17 cellular contexts compared by ENCODE assay signal in the genomic region with DNA sequence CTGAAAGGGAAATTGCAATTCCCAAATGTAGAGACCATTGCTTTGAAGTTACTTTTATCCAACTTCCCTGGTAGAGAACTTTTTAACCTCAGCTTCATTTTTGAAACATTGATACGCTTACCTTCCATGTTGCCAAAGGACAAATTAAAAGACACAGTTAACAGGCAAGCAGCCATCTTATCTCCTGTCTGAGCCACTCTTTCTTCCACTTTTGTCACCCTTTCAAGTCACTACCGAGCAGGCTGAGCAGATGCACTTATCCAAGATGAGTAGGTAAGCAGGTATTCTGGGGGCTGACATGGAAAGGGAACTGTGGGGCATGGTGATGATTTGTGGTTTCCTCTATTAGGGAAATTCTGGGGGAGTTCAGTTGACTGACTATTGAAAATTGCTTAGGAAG.
DNase-seq lines count a peak whose midpoint lies in the region; ATAC-seq, FAIRE-seq and TF ChIP-seq lines count a peak whose summit lies in the region.
"Had no signal": no experiment of that assay in that cellular context is flagged by ENCODE, and none has a peak within 500 bp of the region (broad histone marks: within the 10 kb centered on the region; RNA-seq: fewer than 3 reads in every experiment).

No MANE protein-coding gene starts in this region.

- POLR2A ChIA-PET in endothelial cell of umbilical vein (lab: Charles Lee): no interaction called here
- POLR2A ChIA-PET in WTC11 (lab: Charles Lee): no interaction called here
- POLR2A ChIA-PET in PC-3 (lab: Charles Lee; ENCODE audit: unreplicated experiment): no interaction called here

- H3K27ac ChIP-seq in ACC112 (ENCODE audit: low read depth, low read length): peak overlapping the region; percentile 28
- H3K27ac ChIP-seq in endothelial cell of umbilical vein (ENCODE audit: insufficient read depth, low read depth, low read length): no peak overlapping the region
- no peak overlapping the region for H3K27ac ChIP-seq in PC-3 (ENCODE audit: low read length)
- H3K27ac ChIP-seq: RWPE1, VCaP had no signal

- DNase-seq in CD1c-positive myeloid dendritic cell (ENCODE audit: extremely low spot score) (peak; percentile 26), OCI-M1 (lab: John Stamatoyannopoulos, UW) (peak; percentile 4), endothelial cell of umbilical vein (ENCODE audit: low read depth, low spot score) (no peak), WTC11 (ENCODE audit: low spot score) (no peak), PC-3 (no peak)
- DNase-seq: activated naive CD8-positive, alpha-beta T cell treated with anti-CD3 and anti-CD28 coated beads, Interleukin-2, amount 10 ng/mL, durations not matched to agents 7 days and 5 days; DMS 273 treated with DMSO at 0.1 percent for 48 hours; NCI-H2171; NCI-H82; posterior cingulate gyrus; stimulated activated CD4-positive, alpha-beta T cell treated with anti-CD3 and anti-CD28 coated beads, Interleukin-4, amount 100 ng/mL, for 1 hour had no signal

- no peaks in the 10 kb centered on the region for H3F3A ChIP-seq in PC-3 (ENCODE audit: low read length, unreplicated experiment)

- BruUV-seq in endothelial cell of umbilical vein (replicated peaks; lab: Mats Ljungman, UMichigan): no TSS peak
- no TSS peak for BruUV-seq in PC-3 (replicated peaks; lab: Mats Ljungman, UMichigan)

- CTCF ChIA-PET in endothelial cell of umbilical vein (lab: Charles Lee) (interaction anchor here (2.9 to 4.9 kb wide), 2 partner anchors 276 to 367 kb away, joined by 80 to 180 read pairs; a partner anchor contains a TSS), WTC11 (lab: Charles Lee) (interaction anchor here (3.3 kb wide), 1 partner anchor 367 kb away, joined by 14 read pairs; no protein-coding TSS in a partner anchor), PC-3 (lab: Charles Lee) (no interaction called here)

- H3K9me3 ChIP-seq in endothelial cell of umbilical vein (replicated peaks; ENCODE audit: control insufficient read depth, insufficient read depth, low read length) (no peaks in the 10 kb centered on the region), PC-3 (ENCODE audit: low read length) (no peaks in the 10 kb centered on the region)

- no peak overlapping the region for H3K27ac Mint-ChIP-seq in WTC11
- H3K27ac Mint-ChIP-seq: activated naive CD8-positive, alpha-beta T cell treated with anti-CD3 and anti-CD28 coated beads, Interleukin-2, amount 10 ng/mL, durations not matched to agents 7 days and 5 days had no signal

- dilution Hi-C loops in endothelial cell of umbilical vein (cut with MboI; ENCODE audit: extremely low pct_ligation_motif_present, low sequenced_read_pairs): no loop called here

- TF ChIP-seq CTCF in endothelial cell of umbilical vein (IDR thresholded peaks at IDR 0.05; ENCODE audit: extremely low read depth in 1 of 2, insufficient read depth in 1 of 2, low read depth in 1 of 2, low read length in 2 of 2) (no peak), WTC11 (IDR thresholded peaks at IDR 0.05) (no peak), PC-3 (conservative IDR thresholded peaks at IDR 0.05; ENCODE audit: low read depth, low read length) (no peak)

- H3K4me3 ChIP-seq in ACC112 (ENCODE audit: low read depth, low read length) (no peak overlapping the region), endothelial cell of umbilical vein (replicated peaks in 1 of 3; ENCODE audit: insufficient read depth in 1 of 3, low read depth in 1 of 3, low read length in 3 of 3) (no peak overlapping the region), PC-3 (ENCODE audit: low read length) (no peak overlapping the region)

- intact Hi-C loops in endothelial cell of umbilical vein (cut with micrococcal nuclease): loop anchor here (10.0 kb wide), 1 partner anchor 721 kb away; no protein-coding TSS in a partner anchor
- intact Hi-C loops in PC-3 (cut with micrococcal nuclease): loop anchor here (1.0 to 5.0 kb wide), 5 partner anchors 83 to 757 kb away; no protein-coding TSS in a partner anchor

- H3K9me3 Mint-ChIP-seq in WTC11: no peaks in the 10 kb centered on the region
- H3K9me3 Mint-ChIP-seq: activated naive CD8-positive, alpha-beta T cell treated with anti-CD3 and anti-CD28 coated beads, Interleukin-2, amount 10 ng/mL, durations not matched to agents 7 days and 5 days; dendritic cell treated with granulocyte-macrophage colony-stimulating factor and Interleukin-4, amounts not matched to agents 40 ng/mL and 50 ng/mL, for 4 days had no signal

- H3K36me3 ChIP-seq in ACC112 (ENCODE audit: insufficient read depth, low read length) (no peaks in the 10 kb centered on the region), endothelial cell of umbilical vein (ENCODE audit: control insufficient read depth in 2 of 2, extremely low read depth in 1 of 2, insufficient read depth in 2 of 2, low read length in 2 of 2) (no peaks in the 10 kb centered on the region), PC-3 (ENCODE audit: low read depth, low read length) (no peaks in the 10 kb centered on the region)

- H3K4me2 ChIP-seq in endothelial cell of umbilical vein (ENCODE audit: insufficient read depth, low read length) (no peak overlapping the region), PC-3 (ENCODE audit: low read length) (no peak overlapping the region)

- no peaks in the 10 kb centered on the region for H3K9me2 ChIP-seq in PC-3 (replicated peaks; ENCODE audit: low read length)

- TF ChIP-seq POLR2A in endothelial cell of umbilical vein (IDR thresholded peaks at IDR 0.05; ENCODE audit: low read depth, low read length): no peak

- peak; percentile 37 for FAIRE-seq in endothelial cell of umbilical vein (lab: Jason Lieb, UNC)

- H3K27me3 ChIP-seq in ACC112 (ENCODE audit: insufficient read depth, low read length) (no peaks in the 10 kb centered on the region), endothelial cell of umbilical vein (ENCODE audit: control insufficient read depth in 2 of 2, insufficient read depth in 2 of 2, low read length in 2 of 2) (no peaks in the 10 kb centered on the region), PC-3 (ENCODE audit: low read length) (no peaks in the 10 kb centered on the region)

- no peak for ATAC-seq in WTC11
- no peak for ATAC-seq in PC-3
- ATAC-seq in HG03571 (IDR thresholded peaks at IDR 0.05; ENCODE audit: unreplicated experiment): no peak
- ATAC-seq: HCT116 had no signal

- H3K9ac ChIP-seq in endothelial cell of umbilical vein (replicated peaks; ENCODE audit: extremely low read depth, insufficient read depth, low read length) (no peak overlapping the region), PC-3 (ENCODE audit: low read length) (no peak overlapping the region)

- no peak overlapping the region for H3K4me3 Mint-ChIP-seq in WTC11
- H3K4me3 Mint-ChIP-seq: activated naive CD8-positive, alpha-beta T cell treated with anti-CD3 and anti-CD28 coated beads, Interleukin-2, amount 10 ng/mL, durations not matched to agents 7 days and 5 days; dendritic cell treated with granulocyte-macrophage colony-stimulating factor and Interleukin-4, amounts not matched to agents 40 ng/mL and 50 ng/mL, for 4 days had no signal

- no peaks in the 10 kb centered on the region for H3K9me1 ChIP-seq in endothelial cell of umbilical vein (replicated peaks; ENCODE audit: control insufficient read depth, extremely low read depth, insufficient read depth, low read length)

- H4K20me1 ChIP-seq in endothelial cell of umbilical vein (replicated peaks; ENCODE audit: control insufficient read depth, extremely low read depth, insufficient read depth, low read length) (no peaks in the 10 kb centered on the region), PC-3 (ENCODE audit: low read length) (no peaks in the 10 kb centered on the region)

- H3K4me1 ChIP-seq in ACC112 (ENCODE audit: control insufficient read depth, insufficient read depth, low read length, unreplicated experiment) (peaks cover 51% of the 10 kb centered on the region), endothelial cell of umbilical vein (ENCODE audit: control insufficient read depth, extremely low read depth, insufficient read depth, low read length) (peaks cover 25% of the 10 kb centered on the region), PC-3 (ENCODE audit: insufficient read depth, low read length) (peaks cover 19% of the 10 kb centered on the region)

- H3K27me3 Mint-ChIP-seq in WTC11 (ENCODE audit: low read depth): no peaks in the 10 kb centered on the region
- H3K27me3 Mint-ChIP-seq: activated naive CD8-positive, alpha-beta T cell treated with anti-CD3 and anti-CD28 coated beads, Interleukin-2, amount 10 ng/mL, durations not matched to agents 7 days and 5 days; dendritic cell treated with granulocyte-macrophage colony-stimulating factor and Interleukin-4, amounts not matched to agents 40 ng/mL and 50 ng/mL, for 4 days had no signal

- H3K4me1 Mint-ChIP-seq in WTC11: peaks cover 10% of the 10 kb centered on the region
- H3K4me1 Mint-ChIP-seq: activated naive CD8-positive, alpha-beta T cell treated with anti-CD3 and anti-CD28 coated beads, Interleukin-2, amount 10 ng/mL, durations not matched to agents 7 days and 5 days had no signal

- H3K79me2 ChIP-seq in ACC112 (ENCODE audit: control insufficient read depth, insufficient read depth, low read length, unreplicated experiment): no peaks in the 10 kb centered on the region
- H3K79me2 ChIP-seq in endothelial cell of umbilical vein (ENCODE audit: control insufficient read depth, insufficient read depth, low read length): no peaks in the 10 kb centered on the region
- H3K79me2 ChIP-seq in PC-3 (ENCODE audit: low read length): no peaks in the 10 kb centered on the region

- no peaks in the 10 kb centered on the region for H3K36me3 Mint-ChIP-seq in WTC11

- peak overlapping the region; percentile 31 for H2AFZ ChIP-seq in ACC112 (ENCODE audit: low read length, unreplicated experiment)
- H2AFZ ChIP-seq in endothelial cell of umbilical vein (ENCODE audit: low read depth, low read length): peak overlapping the region; percentile 71
- no peak overlapping the region for H2AFZ ChIP-seq in PC-3 (ENCODE audit: low read length)

TF ChIP-seq in endothelial cell of umbilical vein, 7 proteins besides CTCF, POLR2A, EP300 and RAD21:
- no peak for TF ChIP-seq EZH2 (IDR thresholded peaks at IDR 0.05; ENCODE audit: borderline replicate concordance, low read depth, low read length, severe bottlenecking)
- peak; percentile 32 for TF ChIP-seq GATA2 (IDR thresholded peaks at IDR 0.05; ENCODE audit: insufficient read depth, insufficient read length, low read depth, low read length)

TF ChIP-seq in WTC11, 78 proteins besides CTCF, POLR2A, EP300 and RAD21 (continues in another document):
- TF ChIP-seq, protein P1, sequence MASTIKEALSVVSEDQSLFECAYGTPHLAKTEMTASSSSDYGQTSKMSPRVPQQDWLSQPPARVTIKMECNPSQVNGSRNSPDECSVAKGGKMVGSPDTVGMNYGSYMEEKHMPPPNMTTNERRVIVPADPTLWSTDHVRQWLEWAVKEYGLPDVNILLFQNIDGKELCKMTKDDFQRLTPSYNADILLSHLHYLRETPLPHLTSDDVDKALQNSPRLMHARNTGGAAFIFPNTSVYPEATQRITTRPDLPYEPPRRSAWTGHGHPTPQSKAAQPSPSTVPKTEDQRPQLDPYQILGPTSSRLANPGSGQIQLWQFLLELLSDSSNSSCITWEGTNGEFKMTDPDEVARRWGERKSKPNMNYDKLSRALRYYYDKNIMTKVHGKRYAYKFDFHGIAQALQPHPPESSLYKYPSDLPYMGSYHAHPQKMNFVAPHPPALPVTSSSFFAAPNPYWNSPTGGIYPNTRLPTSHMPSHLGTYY (CRISPR knock-in tag; IDR thresholded peaks at IDR 0.05): no peak
- TF ChIP-seq ETV6 (CRISPR knock-in tag; IDR thresholded peaks at IDR 0.05) (no peak), FOXJ3 (CRISPR knock-in tag; IDR thresholded peaks at IDR 0.05; ENCODE audit: borderline replicate concordance) (no peak), TEAD1 (CRISPR knock-in tag; IDR thresholded peaks at IDR 0.05) (no peak)

Comparison
In these comparisons a context has a peak if more than half of its experiments do, and no peak if none do; other contexts are left out.
1. DNase-seq: peak in CD1c-positive myeloid dendritic cell (single experiment) and OCI-M1 (single experiment); none in endothelial cell of umbilical vein (single experiment), WTC11 (single experiment) and PC-3 (single experiment).